ENCODE assay signal across 8 cellular contexts in the genomic region with DNA sequence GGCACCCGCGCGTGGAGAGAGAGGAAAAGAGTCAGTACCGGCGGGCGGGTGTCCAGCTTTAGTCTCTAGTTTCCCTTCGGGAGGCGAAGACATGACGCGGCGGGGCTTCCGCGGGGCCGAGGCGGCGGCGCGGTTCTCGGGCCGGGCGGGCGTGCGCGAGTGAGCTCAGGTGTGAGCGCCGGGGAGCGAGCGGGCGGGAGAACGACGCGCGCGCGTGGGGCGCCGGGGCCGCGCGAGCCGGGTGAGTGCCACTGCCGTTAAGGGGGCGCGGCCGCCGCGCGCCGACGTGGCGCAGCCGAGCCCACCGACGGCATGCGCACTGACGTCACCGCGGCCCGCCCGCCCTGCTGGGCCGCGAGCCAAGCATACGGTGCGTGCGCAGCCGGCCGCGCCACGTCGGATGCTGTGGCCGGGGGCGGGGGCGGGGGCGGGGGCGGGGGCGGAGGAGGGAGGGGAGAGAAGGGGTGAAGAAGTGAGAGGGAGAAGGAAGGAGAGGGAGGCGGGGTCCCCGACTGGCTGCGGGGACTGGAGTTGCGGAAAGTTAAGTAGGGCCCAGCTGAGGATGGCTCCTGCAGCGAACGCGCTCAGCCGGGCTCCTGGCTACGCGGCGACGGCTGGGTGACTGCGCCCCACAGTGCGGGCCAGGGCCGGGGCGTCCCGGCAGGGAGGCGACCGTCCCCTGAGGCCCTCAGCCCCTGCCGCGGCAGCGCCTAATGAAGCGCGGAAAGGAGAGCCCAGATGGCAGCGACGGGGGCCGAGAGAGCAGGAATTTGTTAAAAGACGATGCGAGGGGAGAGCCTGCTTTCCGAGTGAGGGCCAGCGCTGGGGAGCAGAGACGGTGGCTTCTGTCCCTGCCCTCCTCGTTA. TPM values are rescaled to one million over a fixed set of nuclear protein-coding genes. Genes with fewer than 3 reads are reported as not detected.
A peak's percentile ranks its signal among the peaks of the same experiment; 100 is the strongest.
DNase-seq lines count a peak whose midpoint lies in the region; ATAC-seq and TF ChIP-seq lines count a peak whose summit lies in the region.

Gene DAP, minus strand, starts transcription at position 259 of the 866 bp plus-strand sequence. Its CDS starts 166 bp downstream, at position 93.

- H3K9me3 Mint-ChIP-seq in activated T-helper 17 cell treated with anti-CD3 and anti-CD28 coated beads, Interleukin-2, amount 50 U/mL, for 72 hours = no peaks in the 10 kb centered on the region
- no peaks in the 10 kb centered on the region for H3K9me3 Mint-ChIP-seq in naive thymus-derived CD8-positive, alpha-beta T cell

- H3K27me3 Mint-ChIP-seq in activated T-helper 17 cell treated with anti-CD3 and anti-CD28 coated beads, Interleukin-2, amount 50 U/mL, for 72 hours = no peaks in the 10 kb centered on the region
- H3K27me3 Mint-ChIP-seq in naive thymus-derived CD8-positive, alpha-beta T cell = peaks cover 0 to 8% (median 0%) of the 10 kb centered on the region in 5 donors

- peak; percentile 71 for ATAC-seq in GM21737 (IDR thresholded peaks at IDR 0.05; ENCODE audit: unreplicated experiment)
- peak; percentile 93 for ATAC-seq in activated T-helper 17 cell treated with anti-CD3 and anti-CD28 coated beads, Interleukin-2, amount 50 U/mL, for 72 hours (replicated peaks)
- peak; percentile 85 to 89 for ATAC-seq in naive thymus-derived CD8-positive, alpha-beta T cell

- peaks cover 7% of the 10 kb centered on the region for H3K36me3 Mint-ChIP-seq in activated T-helper 17 cell treated with anti-CD3 and anti-CD28 coated beads, Interleukin-2, amount 50 U/mL, for 72 hours (ENCODE audit: low read depth)
- H3K36me3 Mint-ChIP-seq in naive thymus-derived CD8-positive, alpha-beta T cell = peaks cover 0 to 7% (median 0%) of the 10 kb centered on the region in 3 donors

- peaks cover 21% of the 10 kb centered on the region for H3K4me1 Mint-ChIP-seq in activated T-helper 17 cell treated with anti-CD3 and anti-CD28 coated beads, Interleukin-2, amount 50 U/mL, for 72 hours
- H3K4me1 Mint-ChIP-seq in naive thymus-derived CD8-positive, alpha-beta T cell = peaks cover 24 to 60% (median 59%) of the 10 kb centered on the region in 4 donors

- peak within 1 kb of the TSS; percentile 81 for H3K4me3 ChIP-seq in fibroblast of mammary gland (ENCODE audit: control insufficient read depth, low read depth, low read length)

- TF ChIP-seq CTCF in fibroblast of mammary gland (conservative IDR thresholded peaks at IDR 0.05; ENCODE audit: control insufficient read depth, insufficient read depth, low read depth, low read length) = no peak

- POLR2A ChIA-PET in naive thymus-derived CD8-positive, alpha-beta T cell (lab: Charles Lee) = interaction anchor here (1.3 to 1.5 kb wide), 2 partner anchors 8 to 9 kb away, joined by 3 to 4 read pairs; no protein-coding TSS in a partner anchor

- peak within 1 kb of the TSS; percentile 85 for H3K27ac Mint-ChIP-seq in activated T-helper 17 cell treated with anti-CD3 and anti-CD28 coated beads, Interleukin-2, amount 50 U/mL, for 72 hours
- H3K27ac Mint-ChIP-seq in naive thymus-derived CD8-positive, alpha-beta T cell = peak within 1 kb of the TSS; percentile 68 to 95 (median 94)

- H3K4me3 Mint-ChIP-seq in activated T-helper 17 cell treated with anti-CD3 and anti-CD28 coated beads, Interleukin-2, amount 50 U/mL, for 72 hours = peak within 1 kb of the TSS; percentile 89
- peak within 1 kb of the TSS; percentile 85 to 95 (median 92) for H3K4me3 Mint-ChIP-seq in naive thymus-derived CD8-positive, alpha-beta T cell

- DNase-seq in DMS79 treated with DMSO at 0.1 percent for 48 hours (lab: John Stamatoyannopoulos, UW) (peak; percentile 67), KG1 (lab: John Stamatoyannopoulos, UW) (peak; percentile 88), RPMI7951 (ENCODE audit: low read depth) (peak; percentile 80), fibroblast of mammary gland (ENCODE audit: low read depth) (peak; percentile 81)
- peak; percentile 83 to 95 (median 92) for DNase-seq in naive thymus-derived CD8-positive, alpha-beta T cell
- DNase-seq in stimulated activated naive CD4-positive, alpha-beta T cell (lab: John Stamatoyannopoulos, UW) = peak; percentile 83 to 94 (median 87)

RNA-seq across cellular contexts. Expression of gene DAP, which starts in this region (rescaled TPM):
- 33.2 and 35.8 TPM in 2 replicates for total RNA-seq in RPMI7951 (2014; rRNA removed; shearing (Covaris generic))
- total RNA-seq in activated T-helper 17 cell treated with anti-CD3 and anti-CD28 coated beads, Interleukin-2, amount 50 U/mL, for 72 hours = 10 to 100 TPM; 29.5 to 39.5 TPM
- 10 to 100 TPM; 31.0 to 32.3 TPM for total RNA-seq in naive thymus-derived CD8-positive, alpha-beta T cell
- 10 to 100 TPM; 42.7 to 71.9 (median 53.0) TPM for polyA plus RNA-seq in naive thymus-derived CD8-positive, alpha-beta T cell

Comparison
In these comparisons a context has a peak if more than half of its experiments do, and no peak if none do; other contexts are left out.
1. Peak in every context shown above with its lines: DNase-seq, ATAC-seq and H3K4me3 ChIP-seq.